9 cellular contexts compared by ENCODE assay signal in the genomic region with DNA sequence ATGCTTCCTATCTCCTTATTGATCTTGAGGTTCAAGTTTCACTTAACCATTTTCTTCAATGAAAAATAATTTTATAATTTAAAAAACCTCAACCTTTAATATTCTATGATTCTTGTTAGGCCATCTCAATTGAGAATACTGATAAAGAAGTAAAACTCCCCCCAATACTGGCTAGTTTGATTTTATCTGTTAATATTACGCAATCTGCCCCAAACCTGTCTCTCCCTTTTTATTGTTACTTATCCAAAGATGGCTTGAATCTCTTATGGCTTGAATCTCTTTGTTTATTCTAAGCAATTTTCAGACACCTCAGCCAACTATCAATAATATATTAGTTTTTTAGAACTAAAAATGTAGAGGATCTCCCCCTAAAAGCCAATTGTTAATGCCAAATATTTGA. TPM values are rescaled to one million over a fixed set of nuclear protein-coding genes. Genes with fewer than 3 reads are reported as not detected.
"Had no signal": no experiment of that assay in that cellular context is flagged by ENCODE, and none has a peak within 500 bp of the region (broad histone marks: within the 10 kb centered on the region; RNA-seq: fewer than 3 reads in every experiment).

No MANE protein-coding gene starts in this region.

- H3K9me3 ChIP-seq: HAP-1 had no signal

- H2AFZ ChIP-seq: GM23338 had no signal

- H3K4me2 ChIP-seq: GM23338 had no signal

- H3K4me3 ChIP-seq: GM23338, HAP-1 had no signal

- H3K27ac ChIP-seq: HL-60 had no signal

- ATAC-seq: GM23338, HCT116 had no signal

- H3K36me3 ChIP-seq: HAP-1 had no signal

- DNase-seq: H7, HFFc6, KG1 had no signal

RNA-seq across cellular contexts. Expression of a gene that starts 4.1 kb away (rescaled TPM):
- total RNA-seq: HFFc6, HT1080 had no signal
- polyA plus RNA-seq: IgD-negative memory B cell had no signal

RNA-seq across cellular contexts. Expression of a gene that starts 36.1 kb away (rescaled TPM):
- total RNA-seq: HFFc6, HT1080 had no signal
- polyA plus RNA-seq: IgD-negative memory B cell had no signal
